Comparison of ENCODE assay signal across 26 cellular contexts in genomic region chr6:37739618-37740017, GRCh38. TPM values are rescaled to one million over a fixed set of nuclear protein-coding genes. Genes with fewer than 3 reads are reported as not detected.
DNase-seq lines count a peak whose midpoint lies in the region; ATAC-seq, FAIRE-seq and TF ChIP-seq lines count a peak whose summit lies in the region.
"Had no signal": no experiment of that assay in that cellular context is flagged by ENCODE, and none has a peak within 500 bp of the region (broad histone marks: within the 10 kb centered on the region; RNA-seq: fewer than 3 reads in every experiment).

No MANE protein-coding gene starts in this region.

- TF ChIP-seq RAD21 in HepG2 (CRISPR knock-in tag; IDR thresholded peaks at IDR 0.05) = no peak

- H3K27me3 ChIP-seq in HepG2 (ENCODE audit: control insufficient read depth in 1 of 2, insufficient read depth in 2 of 2, low read length in 2 of 2) = peaks cover 0 to 32% of the 10 kb centered on the region in 2 experiments; a peak in 2 of 5 replicates
- H3K27me3 ChIP-seq in right lobe of liver = no peaks in the 10 kb centered on the region
- H3K27me3 ChIP-seq in neural progenitor cell = no peaks in the 10 kb centered on the region
- H3K27me3 ChIP-seq: BLaER1 treated with 17β-estradiol and CSF1 and Interleukin-3, amounts not matched to agents 10 nM and 100 nM had no signal

- no peaks in the 10 kb centered on the region for H3K9me3 Mint-ChIP-seq in neural progenitor cell
- H3K9me3 Mint-ChIP-seq: CD14-positive monocyte; CD4-positive, alpha-beta memory T cell; CD4-positive, CD25-positive, alpha-beta regulatory T cell had no signal

- H3K4me1 ChIP-seq in HepG2 (ENCODE audit: insufficient read depth, low read length) = peaks cover 9% of the 10 kb centered on the region
- peaks cover 0 to 13% (median 4%) of the 10 kb centered on the region in 4 donors for H3K4me1 ChIP-seq in right lobe of liver
- peaks cover 2 to 15% of the 10 kb centered on the region in 2 donors for H3K4me1 ChIP-seq in kidney (ENCODE audit: control insufficient read depth in 1 of 2, insufficient read depth in 1 of 2, low read depth in 1 of 2, low read length in 2 of 2)
- H3K4me1 ChIP-seq in neural progenitor cell = no peaks in the 10 kb centered on the region

- 17% methylated on average over 3 of the region's 3 CpGs for WGBS in HepG2 (ENCODE audit: low lambda C conversion rate)
- 71% methylated on average over 1 of the region's 3 CpGs for WGBS in right lobe of liver (ENCODE audit: insufficient coverage, low coverage, low lambda C conversion rate, missing lambda C conversion rate)

- H4K20me1 ChIP-seq in HepG2 (ENCODE audit: insufficient read depth, low read length) (no peaks in the 10 kb centered on the region), neural progenitor cell (ENCODE audit: low read depth) (no peaks in the 10 kb centered on the region)
- H4K20me1 ChIP-seq: BLaER1 treated with 17β-estradiol and CSF1 and Interleukin-3, amounts not matched to agents 10 nM and 100 nM had no signal

- H3K9ac ChIP-seq in HepG2 (ENCODE audit: insufficient read depth, low read depth, low read length) (no peak overlapping the region), kidney (ENCODE audit: low read length in 2 of 2) (no peak overlapping the region), neural progenitor cell (no peak overlapping the region)
- H3K9ac ChIP-seq: BLaER1 treated with 17β-estradiol and CSF1 and Interleukin-3, amounts not matched to agents 10 nM and 100 nM had no signal

- intact Hi-C loops in HepG2 (cut with micrococcal nuclease; ENCODE audit: unreplicated experiment) (loop anchor here (5.0 kb wide), 2 partner anchors 53 to 123 kb away; no protein-coding TSS in a partner anchor), right lobe of liver (cut with DNase I) (no loop called here), kidney (cut with DNase I) (no loop called here)

- CTCF ChIA-PET in HepG2 (lab: Yijun Ruan, JAX; ENCODE audit: low intra/inter-chr PET ratio, low total read pairs) = no interaction called here

- peaks cover 15% of the 10 kb centered on the region for H3K27me3 Mint-ChIP-seq in neural progenitor cell (ENCODE audit: insufficient read depth, low read depth)

- no peak for TF ChIP-seq EP300 in HepG2 (IDR thresholded peaks at IDR 0.05; ENCODE audit: low read depth in 2 of 2, low read length in 2 of 2)
- TF ChIP-seq EP300 in HepG2 (CRISPR knock-in tag; IDR thresholded peaks at IDR 0.05; ENCODE audit: borderline replicate concordance) = no peak

- H2AFZ ChIP-seq in HepG2 (ENCODE audit: low read length) (no peak overlapping the region), neural progenitor cell (replicated peaks) (no peak overlapping the region)

- no peak overlapping the region for H3K4me3 Mint-ChIP-seq in neural progenitor cell
- H3K4me3 Mint-ChIP-seq: B cell; CD14-positive monocyte; CD4-positive, alpha-beta memory T cell; CD4-positive, CD25-positive, alpha-beta regulatory T cell; CD8-positive, alpha-beta memory T cell had no signal

- POLR2A ChIA-PET in HepG2 (lab: Yijun Ruan, JAX) = no interaction called here

- no peak overlapping the region for H3K4me3 ChIP-seq in HepG2 (replicated peaks in 1 of 3; ENCODE audit: insufficient read depth in 1 of 3, low read depth in 2 of 3, low read length in 3 of 3)
- no peak overlapping the region for H3K4me3 ChIP-seq in right lobe of liver
- H3K4me3 ChIP-seq in kidney (ENCODE audit: low read length in 2 of 2) = no peak overlapping the region
- no peak overlapping the region for H3K4me3 ChIP-seq in neural progenitor cell
- H3K4me3 ChIP-seq: A549; BLaER1 treated with 17β-estradiol and CSF1 and Interleukin-3, amounts not matched to agents 10 nM and 100 nM; GM12878 had no signal

- TF ChIP-seq POLR2A in HepG2 (IDR thresholded peaks at IDR 0.05; ENCODE audit: insufficient read depth in 1 of 2, low read depth in 2 of 2, low read length in 2 of 2) (no peak), right lobe of liver (IDR thresholded peaks at IDR 0.05) (no peak)

- peaks cover 18% of the 10 kb centered on the region for H3K4me1 Mint-ChIP-seq in neural progenitor cell
- H3K4me1 Mint-ChIP-seq: B cell; CD14-positive monocyte; CD4-positive, CD25-positive, alpha-beta regulatory T cell; CD8-positive, alpha-beta memory T cell had no signal

- no TSS peak for BruUV-seq in HepG2 (replicated peaks; lab: Mats Ljungman, UMichigan)

- in situ Hi-C loops in HepG2 (cut with HindIII; ENCODE audit: extremely low pct_ligation_motif_present, low pct_unique_long_range_greater_than_20kb) = loop anchor here (5.0 to 25.0 kb wide), 2 partner anchors 273 to 748 kb away; no protein-coding TSS in a partner anchor

- no peaks in the 10 kb centered on the region for H3F3A ChIP-seq in neural progenitor cell (ENCODE audit: low read depth)

- ATAC-seq in HepG2 = no peak
- no peak for ATAC-seq in right lobe of liver
- ATAC-seq: A549, GM12878 had no signal

- H3K27ac ChIP-seq in HepG2 (ENCODE audit: extremely low read length, insufficient read depth, low read length) (no peak overlapping the region), right lobe of liver (no peak overlapping the region), kidney (ENCODE audit: low read depth in 2 of 2, low read length in 2 of 2) (no peak overlapping the region), neural progenitor cell (no peak overlapping the region)
- H3K27ac ChIP-seq: 22Rv1; A549; BLaER1 treated with 17β-estradiol and CSF1 and Interleukin-3, amounts not matched to agents 10 nM and 100 nM had no signal

- DNase-seq in HepG2 (ENCODE audit: low spot score) = no peak
- DNase-seq in right lobe of liver = no peak
- DNase-seq in NCI-H69 (lab: John Stamatoyannopoulos, UW) = peak; percentile 58
- peak; percentile 8 for DNase-seq in kidney
- DNase-seq in neural progenitor cell (ENCODE audit: low spot score) = no peak
- no peak for DNase-seq in C1 segment of cervical spinal cord (lab: John Stamatoyannopoulos, UW)
- DNase-seq: AML-193; CD4-positive, alpha-beta memory T cell; CD4-positive, CD25-positive, alpha-beta regulatory T cell; CD8-positive, alpha-beta memory T cell; COR-L47; DMS 273 treated with DMSO at 0.1 percent for 48 hours; DMS153; DMS53; DMS79; DND-41; EL; GDM1 had no signal

- H3K79me2 ChIP-seq in HepG2 (ENCODE audit: insufficient read depth, low read length) (no peaks in the 10 kb centered on the region), neural progenitor cell (ENCODE audit: low read depth) (no peaks in the 10 kb centered on the region)

- TF ChIP-seq CTCF in HepG2 (CRISPR knock-in tag; IDR thresholded peaks at IDR 0.05) (no peak), right lobe of liver (IDR thresholded peaks at IDR 0.05) (no peak), kidney (IDR thresholded peaks at IDR 0.05; ENCODE audit: borderline replicate concordance, extremely low read depth, insufficient read depth) (no peak), neural progenitor cell (IDR thresholded peaks at IDR 0.05) (no peak)

- no peaks in the 10 kb centered on the region for H3K36me3 ChIP-seq in HepG2 (replicated peaks in 1 of 2; ENCODE audit: control insufficient read depth in 1 of 2, insufficient read depth in 2 of 2, low read length in 2 of 2)
- H3K36me3 ChIP-seq in right lobe of liver = no peaks in the 10 kb centered on the region
- no peaks in the 10 kb centered on the region for H3K36me3 ChIP-seq in kidney (ENCODE audit: control insufficient read depth in 1 of 2, insufficient read depth in 2 of 2, low read length in 2 of 2)
- no peaks in the 10 kb centered on the region for H3K36me3 ChIP-seq in neural progenitor cell
- H3K36me3 ChIP-seq: BLaER1 treated with 17β-estradiol and CSF1 and Interleukin-3, amounts not matched to agents 10 nM and 100 nM had no signal

- no peaks in the 10 kb centered on the region for H3K9me3 ChIP-seq in HepG2 (ENCODE audit: low read length)
- H3K9me3 ChIP-seq in right lobe of liver = no peaks in the 10 kb centered on the region
- no peaks in the 10 kb centered on the region for H3K9me3 ChIP-seq in kidney (ENCODE audit: control insufficient read depth in 1 of 2, low read length in 2 of 2)
- H3K9me3 ChIP-seq in neural progenitor cell (ENCODE audit: low read depth) = no peaks in the 10 kb centered on the region
- H3K9me3 ChIP-seq: A549; BLaER1 treated with 17β-estradiol and CSF1 and Interleukin-3, amounts not matched to agents 10 nM and 100 nM had no signal

- H3K27ac Mint-ChIP-seq in neural progenitor cell = no peak overlapping the region
- H3K27ac Mint-ChIP-seq: B cell; CD14-positive monocyte; CD4-positive, alpha-beta memory T cell; CD4-positive, CD25-positive, alpha-beta regulatory T cell had no signal

- H3K36me3 Mint-ChIP-seq in neural progenitor cell = no peaks in the 10 kb centered on the region
- H3K36me3 Mint-ChIP-seq: CD14-positive monocyte; CD4-positive, alpha-beta memory T cell; CD4-positive, CD25-positive, alpha-beta regulatory T cell; CD8-positive, alpha-beta memory T cell had no signal

- FAIRE-seq in HepG2 (lab: Jason Lieb, UNC) (no peak), kidney (lab: Jason Lieb, UNC) (no peak)
- FAIRE-seq: A549, GM12878, GM12892, GM18507 had no signal

- H3K4me2 ChIP-seq in HepG2 (ENCODE audit: low read depth, low read length) = no peak overlapping the region
- no peak overlapping the region for H3K4me2 ChIP-seq in neural progenitor cell
- H3K4me2 ChIP-seq: A549 had no signal

RNA-seq across cellular contexts. Expression of gene MDGA1, which starts 41.9 kb away (rescaled TPM):
- total RNA-seq in HepG2 (2016; rRNA removed; fragmentation: Illumina TruSeq; extraction: Trizol) = not detected in 2 replicates
- not detected in 2 replicates for total RNA-seq in HepG2 (2016; cell fraction: cytosol; rRNA removed; fragmentation: Illumina TruSeq; extraction: Trizol; ENCODE audit: low read depth)
- total RNA-seq in HepG2 (2016; cell fraction: insoluble cytoplasmic fraction; rRNA removed; fragmentation: Illumina TruSeq; extraction: Trizol) = not detected in 2 replicates
- not detected in 2 replicates for total RNA-seq in HepG2 (2016; cell fraction: membrane; rRNA removed; fragmentation: Illumina TruSeq; extraction: Trizol)
- not detected in 2 replicates for total RNA-seq in HepG2 (2016; cell fraction: nucleus; rRNA removed; fragmentation: Illumina TruSeq; extraction: Trizol)
- under 0.01 TPM in 1 of 2 replicates, not detected in the other for polyA plus RNA-seq in HepG2 (2011; rRNA removed)
- polyA plus RNA-seq in HepG2 (2011; cell fraction: cytosol; rRNA removed) = 0.12 TPM in 1 of 2 replicates, not detected in the other
- 0.05 TPM in 1 of 2 replicates, not detected in the other for polyA plus RNA-seq in HepG2 (2011; cell fraction: nucleus; rRNA removed)
- polyA plus RNA-seq in HepG2 (2012) = not detected in 2 replicates
- polyA plus RNA-seq in HepG2 (2016; cell fraction: cytosol; fragmentation: Illumina TruSeq; extraction: Trizol; ENCODE audit: low read depth) = not detected in 2 replicates
- not detected in 2 replicates for polyA plus RNA-seq in HepG2 (2016; cell fraction: insoluble cytoplasmic fraction; fragmentation: Illumina TruSeq; extraction: Trizol; ENCODE audit: low read depth)
- not detected in 2 replicates for polyA plus RNA-seq in HepG2 (2016; cell fraction: membrane; fragmentation: Illumina TruSeq; extraction: Trizol; ENCODE audit: low read depth)
- polyA plus RNA-seq in HepG2 (2016; cell fraction: nucleus; fragmentation: Illumina TruSeq; extraction: Trizol; ENCODE audit: insufficient read depth, low read depth) = not detected in 2 replicates
- 0.44 TPM in 1 of 2 replicates, not detected in the other for polyA minus RNA-seq in HepG2 (2011; rRNA and poly(A)+ RNA removed; ENCODE audit: low replicate concordance)
- polyA minus RNA-seq in HepG2 (2011; cell fraction: cytosol; rRNA and poly(A)+ RNA removed) = not detected in 2 replicates
- not detected in 2 replicates for polyA minus RNA-seq in HepG2 (2011; cell fraction: nucleus; rRNA and poly(A)+ RNA removed)
- 1 to 10 TPM in 1 of 6 experiments, under 1 TPM in 5; 0.22 to 1.3 (median 0.59) TPM for total RNA-seq in right lobe of liver
- 0.91 TPM for total RNA-seq in kidney
- polyA plus RNA-seq in kidney (ENCODE audit: insufficient read depth, low read depth, low replicate concordance) = 1.5 TPM
- 1.3 and 3.8 TPM in 2 replicates for total RNA-seq in neural progenitor cell (ENCODE audit: low replicate concordance)
- polyA plus RNA-seq: CD14-positive monocyte had no signal

Comparison
In these comparisons a context has a peak if more than half of its experiments do, and no peak if none do; other contexts are left out.
1. DNase-seq: peak in NCI-H69 (single experiment) and kidney (single experiment); none in HepG2 (single experiment), right lobe of liver (0 of 3), neural progenitor cell (single experiment) and C1 segment of cervical spinal cord (0 of 14).